In the genomic region with DNA sequence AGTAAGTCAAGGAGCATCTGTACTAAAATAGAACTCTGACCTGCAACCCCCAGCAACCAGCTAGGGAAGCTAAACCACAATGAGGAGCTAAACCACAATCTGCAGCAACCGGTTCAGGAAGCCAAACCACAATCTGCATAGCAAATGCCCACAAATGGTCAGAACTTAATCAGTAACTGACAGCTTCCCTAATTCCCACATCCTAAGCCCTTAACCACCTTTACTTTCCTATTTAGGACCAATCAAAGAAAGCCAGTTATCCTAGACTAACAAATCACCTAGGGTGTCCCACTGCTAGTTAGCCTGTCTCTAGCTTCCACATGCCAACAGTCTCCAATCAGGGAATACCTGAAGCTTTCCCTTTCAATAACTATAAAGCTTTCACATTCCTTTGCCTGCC, we compare ENCODE assay signal across 12 cellular contexts.
DNase-seq lines count a peak whose midpoint lies in the region; ATAC-seq, FAIRE-seq and TF ChIP-seq lines count a peak whose summit lies in the region.
"Had no signal": no experiment of that assay in that cellular context is flagged by ENCODE, and none has a peak within 500 bp of the region (broad histone marks: within the 10 kb centered on the region; RNA-seq: fewer than 3 reads in every experiment).

No MANE protein-coding gene starts in this region.

- no peaks in the 10 kb centered on the region for H3K36me3 Mint-ChIP-seq in progenitor cell of endocrine pancreas (ENCODE audit: insufficient read depth)

- H3K27ac Mint-ChIP-seq in progenitor cell of endocrine pancreas = no peak overlapping the region

- DNase-seq in AG10803 (ENCODE audit: low read depth) (peak; percentile 1), HTR-8/SVneo (ENCODE audit: insufficient read length, low spot score) (peak; percentile 5), T1000 (lab: John Stamatoyannopoulos, UW) (peak; percentile 14), foreskin keratinocyte (peak; percentile 63 to 67), AG08395 (ENCODE audit: low spot score) (no peak), progenitor cell of endocrine pancreas (ENCODE audit: low spot score, unreplicated experiment) (no peak)
- no peak for DNase-seq in activated CD8-positive, alpha-beta memory T cell treated with anti-CD3 and anti-CD28 coated beads, Interleukin-2, amount 50 U/mL, for 48 hours
- DNase-seq: activated CD4-positive, alpha-beta T cell treated with anti-CD3 and anti-CD28 coated beads for 1 hour; NCI-H1694 treated with DMSO at 0.1 percent for 48 hours; stimulated activated CD4-positive, alpha-beta T cell treated with anti-CD3 and anti-CD28 coated beads, Interleukin-4, amount 100 ng/mL, for 24 hours; substantia nigra had no signal

- H3K4me3 Mint-ChIP-seq in progenitor cell of endocrine pancreas (ENCODE audit: low read depth) = no peak overlapping the region

- H3K27ac ChIP-seq in foreskin keratinocyte = no peak overlapping the region

- no peaks in the 10 kb centered on the region for H3K4me1 ChIP-seq in foreskin keratinocyte

- no peaks in the 10 kb centered on the region for H3K4me1 Mint-ChIP-seq in progenitor cell of endocrine pancreas (ENCODE audit: low read depth)

- TF ChIP-seq CTCF in AG10803 (conservative IDR thresholded peaks at IDR 0.05; ENCODE audit: low read length) (no peak), foreskin keratinocyte (conservative IDR thresholded peaks at IDR 0.05) (no peak), progenitor cell of endocrine pancreas (IDR thresholded peaks at IDR 0.05; ENCODE audit: unreplicated experiment) (no peak)

- ATAC-seq in foreskin keratinocyte (peak; percentile 55), GM21423 (IDR thresholded peaks at IDR 0.05; ENCODE audit: unreplicated experiment) (no peak)

- H3K9me3 Mint-ChIP-seq in progenitor cell of endocrine pancreas (ENCODE audit: low read depth) = no peaks in the 10 kb centered on the region

- no peak overlapping the region for H3K4me3 ChIP-seq in AG10803 (ENCODE audit: low read length)

- FAIRE-seq in HTR-8/SVneo (lab: Jason Lieb, UNC) = no peak

- H3K27me3 ChIP-seq in foreskin keratinocyte = peaks cover 30% of the 10 kb centered on the region

- H3K27me3 Mint-ChIP-seq in progenitor cell of endocrine pancreas = no peaks in the 10 kb centered on the region

Comparison
In these comparisons a context has a peak if more than half of its experiments do, and no peak if none do; other contexts are left out.
1. DNase-seq: peak in AG10803 (single experiment), HTR-8/SVneo (single experiment), T1000 (single experiment) and foreskin keratinocyte (2 of 2); none in AG08395 (single experiment), activated CD8-positive, alpha-beta memory T cell treated with anti-CD3 and anti-CD28 coated beads, Interleukin-2, amount 50 U/mL, for 48 hours (single experiment) and progenitor cell of endocrine pancreas (single experiment).